1 cellular context compared by ENCODE assay signal in genomic region chr1:19483691-19484090, GRCh38.
TF ChIP-seq lines count a peak whose summit lies in the region.

No MANE protein-coding gene starts in this region.

TF ChIP-seq in WTC11, 78 proteins besides CTCF, POLR2A, EP300 and RAD21 (continued from another document):
- TF ChIP-seq PREB (CRISPR knock-in tag; IDR thresholded peaks at IDR 0.05; ENCODE audit: borderline replicate concordance) (no peak), USF2 (CRISPR knock-in tag; IDR thresholded peaks at IDR 0.05) (no peak), ARID4B (CRISPR knock-in tag; IDR thresholded peaks at IDR 0.05; ENCODE audit: borderline replicate concordance) (no peak), ZNF317 (CRISPR knock-in tag; IDR thresholded peaks at IDR 0.05; ENCODE audit: borderline replicate concordance, low read depth) (no peak), NFE2L1 (CRISPR knock-in tag; IDR thresholded peaks at IDR 0.05) (no peak), SMAD3 (CRISPR knock-in tag; IDR thresholded peaks at IDR 0.05; ENCODE audit: borderline replicate concordance) (no peak), KAT7 (CRISPR knock-in tag; IDR thresholded peaks at IDR 0.05; ENCODE audit: borderline replicate concordance) (no peak), PRRX2 (CRISPR knock-in tag; IDR thresholded peaks at IDR 0.05) (no peak), JAZF1 (CRISPR knock-in tag; IDR thresholded peaks at IDR 0.05) (no peak)
- TF ChIP-seq, protein P1, sequence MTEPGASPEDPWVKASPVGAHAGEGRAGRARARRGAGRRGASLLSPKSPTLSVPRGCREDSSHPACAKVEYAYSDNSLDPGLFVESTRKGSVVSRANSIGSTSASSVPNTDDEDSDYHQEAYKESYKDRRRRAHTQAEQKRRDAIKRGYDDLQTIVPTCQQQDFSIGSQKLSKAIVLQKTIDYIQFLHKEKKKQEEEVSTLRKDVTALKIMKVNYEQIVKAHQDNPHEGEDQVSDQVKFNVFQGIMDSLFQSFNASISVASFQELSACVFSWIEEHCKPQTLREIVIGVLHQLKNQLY (CRISPR knock-in tag; IDR thresholded peaks at IDR 0.05): no peak
- TF ChIP-seq, protein P2, sequence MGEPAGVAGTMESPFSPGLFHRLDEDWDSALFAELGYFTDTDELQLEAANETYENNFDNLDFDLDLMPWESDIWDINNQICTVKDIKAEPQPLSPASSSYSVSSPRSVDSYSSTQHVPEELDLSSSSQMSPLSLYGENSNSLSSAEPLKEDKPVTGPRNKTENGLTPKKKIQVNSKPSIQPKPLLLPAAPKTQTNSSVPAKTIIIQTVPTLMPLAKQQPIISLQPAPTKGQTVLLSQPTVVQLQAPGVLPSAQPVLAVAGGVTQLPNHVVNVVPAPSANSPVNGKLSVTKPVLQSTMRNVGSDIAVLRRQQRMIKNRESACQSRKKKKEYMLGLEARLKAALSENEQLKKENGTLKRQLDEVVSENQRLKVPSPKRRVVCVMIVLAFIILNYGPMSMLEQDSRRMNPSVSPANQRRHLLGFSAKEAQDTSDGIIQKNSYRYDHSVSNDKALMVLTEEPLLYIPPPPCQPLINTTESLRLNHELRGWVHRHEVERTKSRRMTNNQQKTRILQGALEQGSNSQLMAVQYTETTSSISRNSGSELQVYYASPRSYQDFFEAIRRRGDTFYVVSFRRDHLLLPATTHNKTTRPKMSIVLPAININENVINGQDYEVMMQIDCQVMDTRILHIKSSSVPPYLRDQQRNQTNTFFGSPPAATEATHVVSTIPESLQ (CRISPR knock-in tag; IDR thresholded peaks at IDR 0.05): no peak
- TF ChIP-seq, protein P3, sequence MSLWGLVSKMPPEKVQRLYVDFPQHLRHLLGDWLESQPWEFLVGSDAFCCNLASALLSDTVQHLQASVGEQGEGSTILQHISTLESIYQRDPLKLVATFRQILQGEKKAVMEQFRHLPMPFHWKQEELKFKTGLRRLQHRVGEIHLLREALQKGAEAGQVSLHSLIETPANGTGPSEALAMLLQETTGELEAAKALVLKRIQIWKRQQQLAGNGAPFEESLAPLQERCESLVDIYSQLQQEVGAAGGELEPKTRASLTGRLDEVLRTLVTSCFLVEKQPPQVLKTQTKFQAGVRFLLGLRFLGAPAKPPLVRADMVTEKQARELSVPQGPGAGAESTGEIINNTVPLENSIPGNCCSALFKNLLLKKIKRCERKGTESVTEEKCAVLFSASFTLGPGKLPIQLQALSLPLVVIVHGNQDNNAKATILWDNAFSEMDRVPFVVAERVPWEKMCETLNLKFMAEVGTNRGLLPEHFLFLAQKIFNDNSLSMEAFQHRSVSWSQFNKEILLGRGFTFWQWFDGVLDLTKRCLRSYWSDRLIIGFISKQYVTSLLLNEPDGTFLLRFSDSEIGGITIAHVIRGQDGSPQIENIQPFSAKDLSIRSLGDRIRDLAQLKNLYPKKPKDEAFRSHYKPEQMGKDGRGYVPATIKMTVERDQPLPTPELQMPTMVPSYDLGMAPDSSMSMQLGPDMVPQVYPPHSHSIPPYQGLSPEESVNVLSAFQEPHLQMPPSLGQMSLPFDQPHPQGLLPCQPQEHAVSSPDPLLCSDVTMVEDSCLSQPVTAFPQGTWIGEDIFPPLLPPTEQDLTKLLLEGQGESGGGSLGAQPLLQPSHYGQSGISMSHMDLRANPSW (CRISPR knock-in tag; conservative IDR thresholded peaks at IDR 0.05; ENCODE audit: low read depth): no peak
TF ChIP-seq in WTC11: peak in this region for 0.
